In genomic region chr5:59813761-59814562, GRCh38 we compare ENCODE assay signal across 8 cellular contexts.
DNase-seq lines count a peak whose midpoint lies in the region; ATAC-seq and TF ChIP-seq lines count a peak whose summit lies in the region.

No MANE protein-coding gene starts in this region.

- peaks cover 13% of the 10 kb centered on the region for H3K27me3 ChIP-seq in cardiac muscle cell

- no peaks in the 10 kb centered on the region for H3K4me1 ChIP-seq in cardiac muscle cell (ENCODE audit: low read depth)

- H3K36me3 ChIP-seq in cardiac muscle cell, result no peaks in the 10 kb centered on the region

- TF ChIP-seq CTCF in cardiac muscle cell (IDR thresholded peaks at IDR 0.05; ENCODE audit: low read depth, low read length) (peak; percentile 56), HFF-Myc (IDR thresholded peaks at IDR 0.05; ENCODE audit: low read depth, low read length, missing control alignments) (peak; percentile 57), fibroblast of the aortic adventitia (IDR thresholded peaks at IDR 0.05; ENCODE audit: insufficient read depth, low read length) (peak; percentile 54)

- intact Hi-C loops in left ventricle myocardium superior (cut with micrococcal nuclease), result no loop called here

- H3K4me3 Mint-ChIP-seq in T-helper 17 cell, result no peak overlapping the region

- no peak overlapping the region for H3K27ac ChIP-seq in cardiac muscle cell

- ATAC-seq in left ventricle myocardium superior (no peak), T-helper 17 cell (peak; percentile 68)

- DNase-seq in cardiac muscle cell (ENCODE audit: low read depth in 1 of 2, low spot score in 1 of 2) (peak; percentile 63 to 83), left ventricle myocardium superior (no peak), HFF-Myc (ENCODE audit: extremely low read depth, low read depth) (no peak), NCI-H1048 (lab: John Stamatoyannopoulos, UW) (peak; percentile 18), T-helper 17 cell (no peak), fibroblast of the aortic adventitia (ENCODE audit: low read depth) (peak; percentile 75), retina (peak; percentile 26), NCI-H2171 treated with DMSO at 0.1 percent for 48 hours (lab: John Stamatoyannopoulos, UW) (no peak)

- H3K36me3 Mint-ChIP-seq in T-helper 17 cell (ENCODE audit: low read depth), result peaks cover 2% of the 10 kb centered on the region

- H3K27me3 Mint-ChIP-seq in T-helper 17 cell, result peaks cover 60% of the 10 kb centered on the region

- peak overlapping the region; percentile 41 for H3K27ac Mint-ChIP-seq in T-helper 17 cell

- H3K4me3 ChIP-seq in cardiac muscle cell (peak overlapping the region; percentile 6), HFF-Myc (replicated peaks; ENCODE audit: low read depth, low read length) (no peak overlapping the region), fibroblast of the aortic adventitia (ENCODE audit: low read depth, low read length) (no peak overlapping the region)

- peaks cover 6% of the 10 kb centered on the region for H3K4me1 Mint-ChIP-seq in T-helper 17 cell

- H3K9me3 ChIP-seq in cardiac muscle cell (ENCODE audit: low read depth) (no peaks in the 10 kb centered on the region), T-helper 17 cell (ENCODE audit: control insufficient read depth, low read length, poor library complexity, severe bottlenecking) (no peaks in the 10 kb centered on the region)

Comparison
In these comparisons a context has a peak if more than half of its experiments do, and no peak if none do; other contexts are left out.
1. DNase-seq: peak in cardiac muscle cell (2 of 2), NCI-H1048 (single experiment), fibroblast of the aortic adventitia (single experiment) and retina (single experiment); none in left ventricle myocardium superior (single experiment), HFF-Myc (single experiment), T-helper 17 cell (0 of 3) and NCI-H2171 treated with DMSO at 0.1 percent for 48 hours (single experiment).
2. Peak in every context shown above with its lines, with median percentiles within 50 percentile points of each other: CTCF ChIP-seq.